1 cellular context compared by ENCODE assay signal in the genomic region with DNA sequence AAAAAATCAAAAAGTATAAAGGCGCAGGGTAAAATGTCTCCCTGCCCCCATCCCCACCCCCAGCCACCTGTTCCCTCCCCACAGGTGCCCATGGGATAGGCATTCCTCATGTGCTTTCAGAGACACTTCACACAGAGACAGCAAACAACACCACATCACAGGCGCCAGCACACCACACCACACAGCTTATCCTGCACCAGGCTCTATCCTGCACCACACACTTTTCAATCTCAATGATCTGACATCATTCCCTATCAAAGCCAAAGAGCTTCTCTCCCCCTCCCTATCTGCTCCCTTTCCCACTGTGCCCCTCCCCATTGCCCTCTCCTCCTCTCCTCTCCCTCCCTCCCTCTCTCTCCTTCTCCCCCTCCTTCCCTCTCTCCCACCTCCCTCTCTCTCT.
TF ChIP-seq lines count a peak whose summit lies in the region.

No MANE protein-coding gene starts in this region.

TF ChIP-seq in WTC11, 78 proteins besides CTCF, POLR2A, EP300 and RAD21 (continued from another document):
- TF ChIP-seq SMAD4 (CRISPR knock-in tag; IDR thresholded peaks at IDR 0.05), result no peak
- TF ChIP-seq FOXP1 (CRISPR knock-in tag; IDR thresholded peaks at IDR 0.05; ENCODE audit: borderline replicate concordance), result no peak
- TF ChIP-seq MXD4 (CRISPR knock-in tag; IDR thresholded peaks at IDR 0.05; ENCODE audit: borderline replicate concordance), result no peak
- no peak for TF ChIP-seq TEAD1 (CRISPR knock-in tag; IDR thresholded peaks at IDR 0.05)
- TF ChIP-seq, protein P1, sequence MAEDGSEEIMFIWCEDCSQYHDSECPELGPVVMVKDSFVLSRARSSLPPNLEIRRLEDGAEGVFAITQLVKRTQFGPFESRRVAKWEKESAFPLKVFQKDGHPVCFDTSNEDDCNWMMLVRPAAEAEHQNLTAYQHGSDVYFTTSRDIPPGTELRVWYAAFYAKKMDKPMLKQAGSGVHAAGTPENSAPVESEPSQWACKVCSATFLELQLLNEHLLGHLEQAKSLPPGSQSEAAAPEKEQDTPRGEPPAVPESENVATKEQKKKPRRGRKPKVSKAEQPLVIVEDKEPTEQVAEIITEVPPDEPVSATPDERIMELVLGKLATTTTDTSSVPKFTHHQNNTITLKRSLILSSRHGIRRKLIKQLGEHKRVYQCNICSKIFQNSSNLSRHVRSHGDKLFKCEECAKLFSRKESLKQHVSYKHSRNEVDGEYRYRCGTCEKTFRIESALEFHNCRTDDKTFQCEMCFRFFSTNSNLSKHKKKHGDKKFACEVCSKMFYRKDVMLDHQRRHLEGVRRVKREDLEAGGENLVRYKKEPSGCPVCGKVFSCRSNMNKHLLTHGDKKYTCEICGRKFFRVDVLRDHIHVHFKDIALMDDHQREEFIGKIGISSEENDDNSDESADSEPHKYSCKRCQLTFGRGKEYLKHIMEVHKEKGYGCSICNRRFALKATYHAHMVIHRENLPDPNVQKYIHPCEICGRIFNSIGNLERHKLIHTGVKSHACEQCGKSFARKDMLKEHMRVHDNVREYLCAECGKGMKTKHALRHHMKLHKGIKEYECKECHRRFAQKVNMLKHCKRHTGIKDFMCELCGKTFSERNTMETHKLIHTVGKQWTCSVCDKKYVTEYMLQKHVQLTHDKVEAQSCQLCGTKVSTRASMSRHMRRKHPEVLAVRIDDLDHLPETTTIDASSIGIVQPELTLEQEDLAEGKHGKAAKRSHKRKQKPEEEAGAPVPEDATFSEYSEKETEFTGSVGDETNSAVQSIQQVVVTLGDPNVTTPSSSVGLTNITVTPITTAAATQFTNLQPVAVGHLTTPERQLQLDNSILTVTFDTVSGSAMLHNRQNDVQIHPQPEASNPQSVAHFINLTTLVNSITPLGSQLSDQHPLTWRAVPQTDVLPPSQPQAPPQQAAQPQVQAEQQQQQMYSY (CRISPR knock-in tag; IDR thresholded peaks at IDR 0.05), result no peak
- no peak for TF ChIP-seq GRHL2 (CRISPR knock-in tag; IDR thresholded peaks at IDR 0.05; ENCODE audit: insufficient replicate concordance, severe bottlenecking)
- no peak for TF ChIP-seq FOXJ3 (CRISPR knock-in tag; IDR thresholded peaks at IDR 0.05; ENCODE audit: borderline replicate concordance)
- TF ChIP-seq, protein P2, sequence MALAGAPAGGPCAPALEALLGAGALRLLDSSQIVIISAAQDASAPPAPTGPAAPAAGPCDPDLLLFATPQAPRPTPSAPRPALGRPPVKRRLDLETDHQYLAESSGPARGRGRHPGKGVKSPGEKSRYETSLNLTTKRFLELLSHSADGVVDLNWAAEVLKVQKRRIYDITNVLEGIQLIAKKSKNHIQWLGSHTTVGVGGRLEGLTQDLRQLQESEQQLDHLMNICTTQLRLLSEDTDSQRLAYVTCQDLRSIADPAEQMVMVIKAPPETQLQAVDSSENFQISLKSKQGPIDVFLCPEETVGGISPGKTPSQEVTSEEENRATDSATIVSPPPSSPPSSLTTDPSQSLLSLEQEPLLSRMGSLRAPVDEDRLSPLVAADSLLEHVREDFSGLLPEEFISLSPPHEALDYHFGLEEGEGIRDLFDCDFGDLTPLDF (CRISPR knock-in tag; IDR thresholded peaks at IDR 0.05), result no peak
- no peak for TF ChIP-seq ETV6 (CRISPR knock-in tag; IDR thresholded peaks at IDR 0.05)
